Comparison of ENCODE assay signal across 6 cellular contexts in the genomic region with DNA sequence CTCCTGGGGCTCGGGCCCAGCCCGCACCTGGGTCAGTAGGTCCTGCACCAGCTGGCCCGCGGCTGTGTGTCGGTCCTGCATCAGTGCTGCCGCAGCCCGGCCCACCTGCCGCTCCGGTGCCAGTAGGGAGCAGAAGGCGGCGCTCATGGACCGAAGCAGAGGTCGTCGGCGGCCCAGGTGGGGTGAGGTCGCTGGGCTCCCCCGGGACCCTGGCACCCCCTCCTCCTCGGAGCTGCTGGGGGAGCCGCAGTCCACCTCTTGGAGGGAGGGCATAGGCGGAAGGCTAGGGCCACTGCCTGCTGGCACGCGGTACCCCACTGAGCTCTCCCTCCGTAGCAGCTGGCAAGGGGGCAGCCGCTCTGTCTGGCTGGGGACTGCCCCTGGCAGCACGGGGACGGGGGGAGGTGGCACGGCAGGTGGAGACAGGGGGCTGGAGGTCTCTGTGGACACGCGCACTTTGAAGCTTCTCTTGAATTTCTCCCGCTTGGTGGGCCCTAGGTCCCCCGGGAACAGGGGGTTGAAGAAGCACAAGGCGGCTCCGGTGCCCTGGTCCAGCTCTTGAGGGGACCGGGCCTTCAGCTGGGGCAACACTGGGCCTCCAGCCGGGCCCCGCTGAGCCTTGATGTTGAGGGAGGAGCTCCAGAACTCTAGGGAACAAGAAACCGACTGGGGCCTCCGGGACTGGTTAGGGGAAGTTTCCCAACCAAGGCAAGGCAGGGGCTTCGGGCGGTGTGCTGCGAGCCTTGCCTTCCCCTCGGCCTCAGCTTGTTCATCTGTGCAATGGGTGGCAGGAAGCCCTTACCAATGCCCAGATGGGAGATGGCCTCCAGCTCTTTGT. TPM values are rescaled to one million over a fixed set of nuclear protein-coding genes. Genes with fewer than 3 reads are reported as not detected.
DNase-seq lines count a peak whose midpoint lies in the region.

No MANE protein-coding gene starts in this region.

- H3K27ac ChIP-seq in caudate nucleus (ENCODE audit: low read depth, low read length) = peak overlapping the region; percentile 84

- DNase-seq in NCI-H524 (lab: John Stamatoyannopoulos, UW) (peak; percentile 39 to 60), caudate nucleus (lab: John Stamatoyannopoulos, UW) (peak in 2 of 61 donors; percentile 23 to 27), posterior vena cava (ENCODE audit: low spot score) (peak; percentile 80), NCI-H1105 treated with DMSO at 0.1 percent for 48 hours (lab: John Stamatoyannopoulos, UW) (no peak), DMS53 (lab: John Stamatoyannopoulos, UW) (no peak)
- no peak for DNase-seq in stimulated activated CD4-positive, alpha-beta T cell treated with anti-CD3 and anti-CD28 coated beads, Interleukin-1b, Interleukin-23, amount 100 ng/mL, for 48 hours

- intact Hi-C loops in posterior vena cava (cut with DNase I) = no loop called here

RNA-seq across cellular contexts. Expression of gene RIN1, which starts 1.4 kb away (rescaled TPM):
- total RNA-seq in posterior vena cava = 1 to 10 TPM; 5.4 to 7.4 TPM

RNA-seq across cellular contexts. Expression of gene BRMS1, which starts 10.1 kb away (rescaled TPM):
- total RNA-seq in posterior vena cava = 10 to 100 TPM; 20.4 to 22.0 TPM

RNA-seq across cellular contexts. Expression of gene B4GAT1, which starts 12.6 kb away (rescaled TPM):
- 10 to 100 TPM; 16.5 to 20.0 TPM for total RNA-seq in posterior vena cava

RNA-seq across cellular contexts. Expression of gene CD248, which starts 18.0 kb away (rescaled TPM):
- 100 to 1,000 TPM in 1 of 2 donors, 10 to 100 TPM in 1; 67.5 to 248 TPM for total RNA-seq in posterior vena cava

RNA-seq across cellular contexts. Expression of gene SLC29A2, which starts 36.7 kb away (rescaled TPM):
- total RNA-seq in posterior vena cava = 1 to 10 TPM; 1.7 to 2.0 TPM

Comparison
In these comparisons a context has a peak if more than half of its experiments do, and no peak if none do; other contexts are left out.
1. DNase-seq: peak in NCI-H524 (2 of 2) and posterior vena cava (single experiment); none in stimulated activated CD4-positive, alpha-beta T cell treated with anti-CD3 and anti-CD28 coated beads, Interleukin-1b, Interleukin-23, amount 100 ng/mL, for 48 hours (single experiment), NCI-H1105 treated with DMSO at 0.1 percent for 48 hours (single experiment) and DMS53 (single experiment).